In the genomic region with DNA sequence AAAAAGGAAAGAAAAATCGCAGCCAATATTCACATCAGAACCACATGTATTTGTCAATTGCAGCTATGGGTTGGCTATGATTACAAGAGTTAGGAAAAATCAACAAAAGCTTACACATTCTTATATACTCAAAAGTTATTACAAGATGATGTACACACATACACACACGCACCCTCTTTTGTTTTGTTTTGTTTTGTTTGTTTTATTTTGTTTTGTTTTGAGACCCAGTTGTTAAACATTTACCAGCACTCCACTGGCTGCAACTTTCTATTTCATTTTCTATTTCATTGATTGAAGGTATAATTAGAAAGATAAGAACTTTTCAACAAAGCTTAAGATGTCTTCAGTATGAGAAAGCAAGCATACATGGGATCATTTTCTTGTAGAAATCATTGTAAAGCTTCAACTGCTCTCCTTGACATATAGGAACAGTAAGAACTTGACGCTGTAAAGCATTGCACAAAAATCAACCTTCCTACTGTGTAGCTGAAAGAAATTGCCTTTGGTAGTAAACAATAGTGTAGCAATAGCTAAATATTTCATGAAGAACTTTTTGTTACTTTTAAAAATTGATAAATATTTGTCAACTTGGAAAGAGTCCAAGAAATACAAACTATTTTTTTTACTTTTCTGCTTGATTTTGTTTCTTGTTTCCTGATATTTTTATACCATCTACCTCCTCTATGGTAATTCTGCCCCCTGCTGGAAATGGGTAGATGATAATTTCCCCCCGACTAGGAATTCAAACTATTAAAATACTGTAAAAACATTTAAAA, we compare ENCODE assay signal across 10 cellular contexts.
DNase-seq lines count a peak whose midpoint lies in the region; ATAC-seq and TF ChIP-seq lines count a peak whose summit lies in the region.
"Had no signal": no experiment of that assay in that cellular context is flagged by ENCODE, and none has a peak within 500 bp of the region (broad histone marks: within the 10 kb centered on the region; RNA-seq: fewer than 3 reads in every experiment).

No MANE protein-coding gene starts in this region.

- H3K9me3 ChIP-seq in left ventricle myocardium inferior (replicated peaks) = no peaks in the 10 kb centered on the region
- H3K9me3 ChIP-seq in right atrium auricular region = no peaks in the 10 kb centered on the region
- no peaks in the 10 kb centered on the region for H3K9me3 ChIP-seq in RWPE2 (ENCODE audit: severe bottlenecking)

- no peak for DNase-seq in left ventricle myocardium inferior
- DNase-seq in right atrium auricular region (ENCODE audit: low spot score) = no peak
- DNase-seq in RWPE2 (ENCODE audit: low spot score) = no peak
- peak; percentile 4 for DNase-seq in germinal center (ENCODE audit: low spot score)
- no peak for DNase-seq in SIG-M5 (lab: John Stamatoyannopoulos, UW)
- DNase-seq in T-helper 2 cell treated with Interferon-gamma antibody and Interleukin-4, amounts not matched to agents 5 μg/mL and 100 μg/mL, for 36 hours (ENCODE audit: low spot score) = no peak
- DNase-seq in amygdala (lab: John Stamatoyannopoulos, UW) = no peak
- DNase-seq: NCI-H187 had no signal

- H3K4me1 ChIP-seq in left ventricle myocardium inferior (no peaks in the 10 kb centered on the region), right atrium auricular region (no peaks in the 10 kb centered on the region), RWPE2 (ENCODE audit: insufficient read depth, poor library complexity, severe bottlenecking) (peaks cover 5% of the 10 kb centered on the region)

- no peaks in the 10 kb centered on the region for H3K9me3 Mint-ChIP-seq in T-helper 2 cell treated with Interferon-gamma antibody and Interleukin-4, amounts not matched to agents 5 μg/mL and 100 μg/mL, for 36 hours
- H3K9me3 Mint-ChIP-seq: brain had no signal

- 0 out of 3 replicates have a peak, but pooled peaks have one; percentile 27 for ATAC-seq in RWPE2 (ENCODE audit: low read depth)
- no peak for ATAC-seq in HG02870 (IDR thresholded peaks at IDR 0.05; ENCODE audit: unreplicated experiment)

- no peak overlapping the region for H3K4me3 Mint-ChIP-seq in T-helper 2 cell treated with Interferon-gamma antibody and Interleukin-4, amounts not matched to agents 5 μg/mL and 100 μg/mL, for 36 hours
- H3K4me3 Mint-ChIP-seq: brain had no signal

- intact Hi-C loops in left ventricle myocardium inferior (cut with micrococcal nuclease) = no loop called here

- H3K27me3 ChIP-seq in left ventricle myocardium inferior (ENCODE audit: low read depth) = no peaks in the 10 kb centered on the region
- no peaks in the 10 kb centered on the region for H3K27me3 ChIP-seq in right atrium auricular region
- no peaks in the 10 kb centered on the region for H3K27me3 ChIP-seq in RWPE2 (ENCODE audit: insufficient read depth, poor library complexity, severe bottlenecking)

- H3K4me3 ChIP-seq in left ventricle myocardium inferior = no peak overlapping the region
- no peak overlapping the region for H3K4me3 ChIP-seq in right atrium auricular region
- H3K4me3 ChIP-seq in RWPE2 (ENCODE audit: severe bottlenecking) = no peak overlapping the region

- no peak overlapping the region for H3K27ac Mint-ChIP-seq in T-helper 2 cell treated with Interferon-gamma antibody and Interleukin-4, amounts not matched to agents 5 μg/mL and 100 μg/mL, for 36 hours
- H3K27ac Mint-ChIP-seq: brain had no signal

- H3K36me3 ChIP-seq in left ventricle myocardium inferior (no peaks in the 10 kb centered on the region), right atrium auricular region (no peaks in the 10 kb centered on the region), RWPE2 (ENCODE audit: low read depth) (no peaks in the 10 kb centered on the region)

- H3K4me1 Mint-ChIP-seq in T-helper 2 cell treated with Interferon-gamma antibody and Interleukin-4, amounts not matched to agents 5 μg/mL and 100 μg/mL, for 36 hours (ENCODE audit: low read depth) = no peaks in the 10 kb centered on the region
- H3K4me1 Mint-ChIP-seq: brain had no signal

- H3K27ac ChIP-seq in left ventricle myocardium inferior (replicated peaks) (no peak overlapping the region), right atrium auricular region (no peak overlapping the region), RWPE2 (ENCODE audit: poor library complexity, severe bottlenecking) (peak overlapping the region; percentile 22)

- H3K27me3 Mint-ChIP-seq in T-helper 2 cell treated with Interferon-gamma antibody and Interleukin-4, amounts not matched to agents 5 μg/mL and 100 μg/mL, for 36 hours (ENCODE audit: low read depth) = no peaks in the 10 kb centered on the region

- peak; percentile 29 for TF ChIP-seq CTCF in left ventricle myocardium inferior (IDR thresholded peaks at IDR 0.05; ENCODE audit: borderline replicate concordance)
- TF ChIP-seq CTCF in right atrium auricular region (IDR thresholded peaks at IDR 0.05) = peak in 1 of 2 donors; percentile 36
- peak; percentile 90 for TF ChIP-seq CTCF in RWPE2 (IDR thresholded peaks at IDR 0.05; ENCODE audit: poor library complexity, severe bottlenecking)

- H3K36me3 Mint-ChIP-seq in T-helper 2 cell treated with Interferon-gamma antibody and Interleukin-4, amounts not matched to agents 5 μg/mL and 100 μg/mL, for 36 hours (ENCODE audit: low read depth) = no peaks in the 10 kb centered on the region
- H3K36me3 Mint-ChIP-seq: brain had no signal
